8 cellular contexts compared by ENCODE assay signal in the genomic region with DNA sequence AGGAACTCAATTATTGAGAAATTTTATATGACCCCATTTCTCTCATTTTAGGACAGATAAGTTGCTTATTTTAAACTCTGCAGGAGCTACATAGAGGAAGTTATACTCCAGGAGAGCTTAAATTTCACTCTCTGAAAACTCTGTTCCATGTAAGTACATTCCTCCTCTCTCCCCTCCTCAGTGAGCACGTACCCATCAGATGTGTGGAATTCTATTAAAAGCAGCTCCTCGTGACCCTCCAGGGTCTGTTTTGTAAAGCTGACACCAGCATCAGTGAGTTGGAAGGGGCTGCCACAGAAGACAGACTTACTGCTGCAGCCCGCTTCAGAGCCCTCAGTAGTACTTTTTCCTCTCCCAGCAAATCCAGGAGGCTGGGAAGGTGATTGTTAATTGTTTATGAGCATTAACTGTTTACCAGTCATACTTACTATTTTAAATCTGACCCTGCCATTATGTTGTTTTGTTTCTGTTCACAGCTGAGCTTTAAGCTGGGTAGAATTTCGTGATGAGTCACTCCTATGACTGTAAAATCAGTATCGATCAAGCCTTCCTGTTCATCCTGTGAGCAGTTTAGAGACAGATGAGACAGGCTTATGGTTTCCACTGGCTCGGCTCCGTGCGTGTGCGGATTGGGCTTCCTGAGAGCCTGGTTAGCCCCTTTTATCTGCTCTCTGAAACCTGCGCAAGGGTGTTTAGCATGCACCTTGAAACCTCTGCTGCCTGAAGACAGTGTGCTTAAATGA. TPM values are rescaled to one million over a fixed set of nuclear protein-coding genes. Genes with fewer than 3 reads are reported as not detected.
DNase-seq lines count a peak whose midpoint lies in the region; ATAC-seq and TF ChIP-seq lines count a peak whose summit lies in the region.

No MANE protein-coding gene starts in this region.

- H3K79me2 ChIP-seq in H9 (ENCODE audit: insufficient read depth, low read length) = peaks cover 58% of the 10 kb centered on the region; the same call in 1 of the 2 replicates

- no peak overlapping the region for H2BK120ac ChIP-seq in H9 (ENCODE audit: low read depth, low read length, poor library complexity, severe bottlenecking)

- no peak overlapping the region for H3K18ac ChIP-seq in H9 (ENCODE audit: insufficient read length, low read depth, low read length)

- H3K36me3 Mint-ChIP-seq in H9 (ENCODE audit: insufficient read depth in 1 of 3, low read depth in 3 of 3) = peaks cover 0 to 2% (median 0%) of the 10 kb centered on the region in 3 experiments; a peak in 3 of 7 replicates

- no peaks in the 10 kb centered on the region for H3K9me3 Mint-ChIP-seq in H9

- no peak overlapping the region for H3K4ac ChIP-seq in H9 (ENCODE audit: low read depth, low read length)

- no peak overlapping the region for H3K14ac ChIP-seq in H9 (ENCODE audit: insufficient read depth, low read length)

- no peak overlapping the region for H4K8ac ChIP-seq in H9 (replicated peaks; ENCODE audit: insufficient read length, low read depth, low read length)

- peak overlapping the region in 1 of 2 experiments; percentile 3; a peak in 1 of 5 replicates for H3K4me3 Mint-ChIP-seq in H9

- no peak overlapping the region for H2AK5ac ChIP-seq in H9 (ENCODE audit: insufficient read length, low read length)

- no peaks in the 10 kb centered on the region for H3K27me3 Mint-ChIP-seq in H9 (ENCODE audit: low read depth)

- peak overlapping the region; percentile 11 for H2BK5ac ChIP-seq in H9 (ENCODE audit: insufficient read length, low read length)

- ATAC-seq in left lobe of liver = no peak

- peak overlapping the region; percentile 97 for H3K27ac ChIP-seq in H9 (ENCODE audit: insufficient read length, low read depth, low read length)
- peak overlapping the region; percentile 6 for H3K27ac ChIP-seq in VCaP
- peak overlapping the region; percentile 93 for H3K27ac ChIP-seq in epithelial cell of prostate

- peak overlapping the region; percentile 13 for H4K5ac ChIP-seq in H9 (ENCODE audit: insufficient read length, low read depth, low read length)

- H4K20me1 ChIP-seq in H9 (ENCODE audit: control insufficient read depth, insufficient read depth, insufficient read length) = peaks cover 2% of the 10 kb centered on the region

- no peak for DNase-seq in H9
- peak; percentile 92 for DNase-seq in epithelial cell of prostate (ENCODE audit: low read depth, low spot score)
- peak; percentile 55 for DNase-seq in stimulated activated CD4-positive, alpha-beta T cell treated with anti-CD3 and anti-CD28 coated beads, Interleukin-4, amount 100 ng/mL, for 24 hours
- DNase-seq in left lobe of liver (ENCODE audit: low spot score) = no peak
- no peak for DNase-seq in NCI-H1930 (lab: John Stamatoyannopoulos, UW)
- no peak for DNase-seq in epidermal melanocyte (ENCODE audit: insufficient read length, low spot score)
- DNase-seq in NCI-H1048 (lab: John Stamatoyannopoulos, UW) = no peak

- H3K56ac ChIP-seq in H9 (ENCODE audit: insufficient read length, low read depth, low read length) = no peak overlapping the region

- H4K91ac ChIP-seq in H9 (ENCODE audit: insufficient read length, low read depth, low read length) = no peak overlapping the region

- peak overlapping the region; percentile 54 to 97 (median 96) for H3K27ac Mint-ChIP-seq in H9

- no peak overlapping the region for H2AFZ ChIP-seq in H9 (ENCODE audit: low read length)

- no peaks in the 10 kb centered on the region for H3K23me2 ChIP-seq in H9 (ENCODE audit: insufficient read length, low read depth, low read length, poor library complexity, severe bottlenecking)

- no peaks in the 10 kb centered on the region for H3K9me3 ChIP-seq in H9 (ENCODE audit: control insufficient read depth, low read depth, low read length)

- no peak for TF ChIP-seq CTCF in H9 (conservative IDR thresholded peaks at IDR 0.05)
- TF ChIP-seq CTCF in VCaP (conservative IDR thresholded peaks at IDR 0.05) = no peak

- no peak overlapping the region for H3K23ac ChIP-seq in H9 (ENCODE audit: insufficient read length, low read depth, low read length)

- H3K4me1 ChIP-seq in H9 (ENCODE audit: insufficient read depth, low read length) = peaks cover 33% of the 10 kb centered on the region

- H3K27me3 ChIP-seq in H9 (ENCODE audit: insufficient read depth, low read length) = no peaks in the 10 kb centered on the region

- no CpG with 5 or more reads among the region's 10 CpGs for WGBS in H9 (ENCODE audit: extremely low coverage, insufficient read length, low lambda C conversion rate)

- H2BK15ac ChIP-seq in H9 (ENCODE audit: low read depth, low read length) = no peak overlapping the region

- no peak overlapping the region for H2BK20ac ChIP-seq in H9 (ENCODE audit: low read depth, low read length, poor library complexity, severe bottlenecking)

- peak overlapping the region; percentile 21 for H2BK12ac ChIP-seq in H9 (ENCODE audit: insufficient read length, low read depth, low read length)

- H3K4me2 ChIP-seq in H9 (ENCODE audit: insufficient read depth, insufficient read length, low read length) = no peak overlapping the region

- H3K4me1 Mint-ChIP-seq in H9 = peaks cover 83 to 86% of the 10 kb centered on the region in 2 experiments

- H3K9ac ChIP-seq in H9 (ENCODE audit: extremely low read depth, insufficient read length, low read length) = peak overlapping the region; percentile 6

- H3K79me1 ChIP-seq in H9 (ENCODE audit: insufficient read depth, low read depth, low read length, poor library complexity, severe bottlenecking) = peaks cover 16% of the 10 kb centered on the region

- H3T11ph ChIP-seq in H9 (ENCODE audit: low read length) = no peak overlapping the region

RNA-seq across cellular contexts. Expression of a gene that starts 20.4 kb away (rescaled TPM):
- total RNA-seq in H9 (2021) = 70.0 and 73.3 TPM in 2 replicates
- total RNA-seq in left lobe of liver = 3.3 TPM

Comparison
In these comparisons a context has a peak if more than half of its experiments do, and no peak if none do; other contexts are left out.
1. DNase-seq: peak in epithelial cell of prostate (single experiment) and stimulated activated CD4-positive, alpha-beta T cell treated with anti-CD3 and anti-CD28 coated beads, Interleukin-4, amount 100 ng/mL, for 24 hours (single experiment); none in H9 (single experiment), left lobe of liver (single experiment), NCI-H1930 (0 of 2), epidermal melanocyte (single experiment) and NCI-H1048 (single experiment).
2. H3K27ac ChIP-seq: peak in every context shown above with its lines; median percentile 97 in H9; 93 in epithelial cell of prostate; 6 in VCaP.
3. RNA of a gene that starts 20.4 kb away (total RNA-seq): 70.0 to 73.3 TPM in H9; 3.3 TPM in left lobe of liver (single experiment); every median in the first group is over 10 times any median in the second.